In the genomic region with DNA sequence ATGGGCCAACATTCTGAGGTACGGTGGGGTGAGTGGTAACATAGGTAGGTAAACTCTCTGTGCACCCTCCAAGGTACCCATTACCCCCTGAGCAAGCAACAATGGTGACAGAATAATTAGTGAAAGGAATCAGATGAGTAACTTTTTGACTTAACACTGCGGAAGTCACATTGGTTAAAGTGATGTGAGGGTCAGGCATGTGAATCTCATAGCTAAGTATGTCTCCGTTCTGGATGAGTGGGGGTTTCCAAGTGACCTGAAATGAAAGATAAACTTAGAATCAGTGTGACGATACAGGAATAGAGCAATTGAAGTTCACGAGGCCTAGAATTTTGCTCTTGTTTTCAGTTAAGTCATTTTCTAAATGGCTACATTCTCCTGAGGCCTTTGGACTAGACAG, we compare ENCODE assay signal across 22 cellular contexts.
"Had no signal": no experiment of that assay in that cellular context is flagged by ENCODE, and none has a peak within 500 bp of the region (broad histone marks: within the 10 kb centered on the region; RNA-seq: fewer than 3 reads in every experiment).

No MANE protein-coding gene starts in this region.

- DNase-seq: activated CD4-positive, alpha-beta T cell treated with anti-CD3 and anti-CD28 coated beads, Interleukin-2, amount 10 ng/mL, durations not matched to agents 7 days and 5 days; activated CD8-positive, alpha-beta memory T cell treated with anti-CD3 and anti-CD28 coated beads, Interleukin-2, amount 10 ng/mL, durations not matched to agents 7 days and 5 days; activated CD8-positive, alpha-beta T cell treated with anti-CD3 and anti-CD28 coated beads for 36 hours; activated gamma-delta T cell treated with Interleukin-2 at 50 U/mL for 16 hours; colonic mucosa; dorsolateral prefrontal cortex; effector memory CD8-positive, alpha-beta T cell; foreskin melanocyte; glutamatergic neuron; immature natural killer cell; naive thymus-derived CD4-positive, alpha-beta T cell; stimulated activated CD4-positive, alpha-beta T cell treated with anti-CD3 and anti-CD28 coated beads, Interleukin-2, amount 100 ng/mL, for 24 hours; stimulated activated naive CD8-positive, alpha-beta T cell treated with anti-CD3 and anti-CD28 coated beads, Interleukin-15, amount 100 ng/mL, for 72 hours; tibial artery had no signal

- ATAC-seq: activated CD4-positive, CD25-positive, alpha-beta regulatory T cell treated with anti-CD3 and anti-CD28 coated beads, Interleukin-2, amount 50 U/mL, for 24 hours; activated CD8-positive, alpha-beta memory T cell treated with anti-CD3 and anti-CD28 coated beads, Interleukin-2, amount 10 ng/mL, durations not matched to agents 7 days and 5 days; activated CD8-positive, alpha-beta T cell treated with anti-CD3 and anti-CD28 coated beads for 36 hours; effector memory CD8-positive, alpha-beta T cell; esophagus mucosa; left lobe of liver; naive thymus-derived CD4-positive, alpha-beta T cell; sciatic nerve; stimulated activated effector memory CD8-positive, alpha-beta T cell treated with anti-CD3 and anti-CD28 coated beads, Interleukin-12 subunit alpha, Interleukin-12 subunit beta, amount 100 ng/mL, for 72 hours; stimulated activated naive CD8-positive, alpha-beta T cell treated with anti-CD3 and anti-CD28 coated beads, Interleukin-15, amount 100 ng/mL, for 72 hours had no signal

- H3K4me3 ChIP-seq: colonic mucosa, dorsolateral prefrontal cortex, hepatocyte, tibial artery had no signal

- H3K36me3 Mint-ChIP-seq: activated CD8-positive, alpha-beta memory T cell treated with anti-CD3 and anti-CD28 coated beads, Interleukin-2, amount 10 ng/mL, durations not matched to agents 7 days and 5 days; activated naive CD8-positive, alpha-beta T cell; immature natural killer cell; naive thymus-derived CD4-positive, alpha-beta T cell; stimulated activated effector memory CD8-positive, alpha-beta T cell treated with anti-CD3 and anti-CD28 coated beads, Interleukin-12 subunit alpha, Interleukin-12 subunit beta, amount 100 ng/mL, for 72 hours had no signal

- H3K27ac Mint-ChIP-seq: activated CD4-positive, alpha-beta T cell treated with anti-CD3 and anti-CD28 coated beads, Interleukin-2, amount 10 ng/mL, durations not matched to agents 7 days and 5 days; activated CD8-positive, alpha-beta memory T cell treated with anti-CD3 and anti-CD28 coated beads, Interleukin-2, amount 10 ng/mL, durations not matched to agents 7 days and 5 days; activated CD8-positive, alpha-beta T cell treated with anti-CD3 and anti-CD28 coated beads for 36 hours; activated naive CD8-positive, alpha-beta T cell; effector memory CD8-positive, alpha-beta T cell; immature natural killer cell; naive thymus-derived CD4-positive, alpha-beta T cell; stimulated activated effector memory CD8-positive, alpha-beta T cell treated with anti-CD3 and anti-CD28 coated beads, Interleukin-12 subunit alpha, Interleukin-12 subunit beta, amount 100 ng/mL, for 72 hours; stimulated activated naive CD8-positive, alpha-beta T cell treated with anti-CD3 and anti-CD28 coated beads, Interleukin-15, amount 100 ng/mL, for 72 hours had no signal

- H3K4me1 Mint-ChIP-seq: activated CD4-positive, alpha-beta T cell treated with anti-CD3 and anti-CD28 coated beads, Interleukin-2, amount 10 ng/mL, durations not matched to agents 7 days and 5 days; activated CD8-positive, alpha-beta memory T cell treated with anti-CD3 and anti-CD28 coated beads, Interleukin-2, amount 10 ng/mL, durations not matched to agents 7 days and 5 days; immature natural killer cell; naive thymus-derived CD4-positive, alpha-beta T cell; neural crest cell; stimulated activated effector memory CD8-positive, alpha-beta T cell treated with anti-CD3 and anti-CD28 coated beads, Interleukin-12 subunit alpha, Interleukin-12 subunit beta, amount 100 ng/mL, for 72 hours; stimulated activated naive CD8-positive, alpha-beta T cell treated with anti-CD3 and anti-CD28 coated beads, Interleukin-15, amount 100 ng/mL, for 72 hours had no signal

- H3K27me3 Mint-ChIP-seq: activated CD4-positive, alpha-beta T cell treated with anti-CD3 and anti-CD28 coated beads, Interleukin-2, amount 10 ng/mL, durations not matched to agents 7 days and 5 days; activated CD8-positive, alpha-beta memory T cell treated with anti-CD3 and anti-CD28 coated beads, Interleukin-2, amount 10 ng/mL, durations not matched to agents 7 days and 5 days; activated CD8-positive, alpha-beta T cell treated with anti-CD3 and anti-CD28 coated beads for 36 hours; activated naive CD8-positive, alpha-beta T cell; effector memory CD8-positive, alpha-beta T cell; naive thymus-derived CD4-positive, alpha-beta T cell; stimulated activated naive CD8-positive, alpha-beta T cell treated with anti-CD3 and anti-CD28 coated beads, Interleukin-15, amount 100 ng/mL, for 72 hours had no signal

- H3K9me3 Mint-ChIP-seq: activated CD4-positive, alpha-beta T cell treated with anti-CD3 and anti-CD28 coated beads, Interleukin-2, amount 10 ng/mL, durations not matched to agents 7 days and 5 days; neural crest cell; stimulated activated naive CD8-positive, alpha-beta T cell treated with anti-CD3 and anti-CD28 coated beads, Interleukin-15, amount 100 ng/mL, for 72 hours had no signal

- H3K4me3 Mint-ChIP-seq: activated CD4-positive, alpha-beta T cell treated with anti-CD3 and anti-CD28 coated beads, Interleukin-2, amount 10 ng/mL, durations not matched to agents 7 days and 5 days; activated CD8-positive, alpha-beta memory T cell treated with anti-CD3 and anti-CD28 coated beads, Interleukin-2, amount 10 ng/mL, durations not matched to agents 7 days and 5 days; activated CD8-positive, alpha-beta T cell treated with anti-CD3 and anti-CD28 coated beads for 36 hours; activated naive CD8-positive, alpha-beta T cell; effector memory CD8-positive, alpha-beta T cell; immature natural killer cell; naive thymus-derived CD4-positive, alpha-beta T cell; neural crest cell; stimulated activated effector memory CD8-positive, alpha-beta T cell treated with anti-CD3 and anti-CD28 coated beads, Interleukin-12 subunit alpha, Interleukin-12 subunit beta, amount 100 ng/mL, for 72 hours; stimulated activated naive CD8-positive, alpha-beta T cell treated with anti-CD3 and anti-CD28 coated beads, Interleukin-15, amount 100 ng/mL, for 72 hours had no signal
